ENCODE assay signal across 13 cellular contexts in genomic region chr14:21023174-21023573, GRCh38. TPM values are rescaled to one million over a fixed set of nuclear protein-coding genes. Genes with fewer than 3 reads are reported as not detected.
DNase-seq lines count a peak whose midpoint lies in the region; ATAC-seq and TF ChIP-seq lines count a peak whose summit lies in the region.
"Had no signal": no experiment of that assay in that cellular context is flagged by ENCODE, and none has a peak within 500 bp of the region (broad histone marks: within the 10 kb centered on the region; RNA-seq: fewer than 3 reads in every experiment).

No MANE protein-coding gene starts in this region.

- no peaks in the 10 kb centered on the region for H3K9me3 ChIP-seq in H9 (ENCODE audit: control insufficient read depth, low read depth, low read length)
- H3K9me3 ChIP-seq in subcutaneous abdominal adipose tissue (ENCODE audit: control insufficient read depth in 5 of 5, low read length in 5 of 5) = no peaks in the 10 kb centered on the region

- H3K4me3 ChIP-seq in coronary artery = peak overlapping the region; percentile 88
- H3K4me3 ChIP-seq in subcutaneous abdominal adipose tissue (ENCODE audit: low read depth in 1 of 5, low read length in 5 of 5) = peak overlapping the region in 4 of 5 donors; percentile 75 to 87 (median 82)

- DNase-seq in H9 (peak; percentile 25), coronary artery (ENCODE audit: low spot score) (peak; percentile 56), memory B cell (ENCODE audit: low spot score in 2 of 2) (no peak), dedifferentiated amniotic fluid mesenchymal stem cell (ENCODE audit: extremely low spot score) (no peak), NCI-H510A treated with DMSO at 0.1 percent for 48 hours (lab: John Stamatoyannopoulos, UW) (no peak)
- DNase-seq in activated CD4-positive, alpha-beta T cell treated with anti-CD3 and anti-CD28 coated beads for 4 hours = no peak
- DNase-seq: activated B cell treated with CpG ODN at 0.5 μM for 24 hours, activated gamma-delta T cell treated with Interleukin-2 at 50 U/mL for 16 hours, dermis blood vessel endothelial cell, NCI-H446 treated with DMSO at 0.1 percent for 48 hours, SHP77 had no signal

- no peak overlapping the region for H2BK120ac ChIP-seq in H9 (ENCODE audit: low read depth, low read length, poor library complexity, severe bottlenecking)

- TF ChIP-seq CTCF in H9 (conservative IDR thresholded peaks at IDR 0.05) (no peak), coronary artery (IDR thresholded peaks at IDR 0.05) (no peak)

- peaks cover 8% of the 10 kb centered on the region; the same call in 1 of the 2 replicates for H3K27me3 ChIP-seq in H9 (ENCODE audit: insufficient read depth, low read length)
- no peaks in the 10 kb centered on the region for H3K27me3 ChIP-seq in subcutaneous abdominal adipose tissue (ENCODE audit: control insufficient read depth in 5 of 5, insufficient read depth in 4 of 5, low read length in 5 of 5)

- no peak overlapping the region for H3K23ac ChIP-seq in H9 (ENCODE audit: insufficient read length, low read depth, low read length)

- H3K4me1 Mint-ChIP-seq in H9 (peaks cover 35 to 41% of the 10 kb centered on the region in 2 experiments), memory B cell (peaks cover 11% of the 10 kb centered on the region)

- H3K79me2 ChIP-seq in H9 (ENCODE audit: insufficient read depth, low read length) = no peaks in the 10 kb centered on the region

- H2BK15ac ChIP-seq in H9 (ENCODE audit: low read depth, low read length) = no peak overlapping the region

- no peak overlapping the region for H3K14ac ChIP-seq in H9 (ENCODE audit: insufficient read depth, low read length)

- no peak overlapping the region for H3K4ac ChIP-seq in H9 (ENCODE audit: low read depth, low read length)

- peaks cover 3 to 40% (median 35%) of the 10 kb centered on the region in 5 donors for H3K36me3 ChIP-seq in subcutaneous abdominal adipose tissue (ENCODE audit: control insufficient read depth in 5 of 5, insufficient read depth in 5 of 5, low read length in 5 of 5)

- no peak overlapping the region; a peak in 2 of 5 replicates for H3K4me3 Mint-ChIP-seq in H9
- H3K4me3 Mint-ChIP-seq in memory B cell = peak overlapping the region; percentile 31

- H3K79me1 ChIP-seq in H9 (ENCODE audit: insufficient read depth, low read depth, low read length, poor library complexity, severe bottlenecking) = no peaks in the 10 kb centered on the region

- H3K9me3 Mint-ChIP-seq in H9 = no peaks in the 10 kb centered on the region
- no peaks in the 10 kb centered on the region for H3K9me3 Mint-ChIP-seq in memory B cell
- H3K9me3 Mint-ChIP-seq: activated B cell treated with CpG ODN at 0.5 μM for 24 hours had no signal

- no peak overlapping the region for H2AK5ac ChIP-seq in H9 (ENCODE audit: insufficient read length, low read length)

- H3K23me2 ChIP-seq in H9 (ENCODE audit: insufficient read length, low read depth, low read length, poor library complexity, severe bottlenecking) = peaks cover 12% of the 10 kb centered on the region

- H4K91ac ChIP-seq in H9 (ENCODE audit: insufficient read length, low read depth, low read length) = no peak overlapping the region

- H3K27me3 Mint-ChIP-seq in H9 (ENCODE audit: low read depth) = peaks cover 55% of the 10 kb centered on the region
- H3K27me3 Mint-ChIP-seq in memory B cell = peaks cover 9% of the 10 kb centered on the region

- H4K20me1 ChIP-seq in H9 (ENCODE audit: control insufficient read depth, insufficient read depth, insufficient read length) = no peaks in the 10 kb centered on the region

- H2AFZ ChIP-seq in H9 (ENCODE audit: low read length) = no peak overlapping the region

- peaks cover 6 to 21% (median 6%) of the 10 kb centered on the region in 3 experiments; a peak in 3 of 7 replicates for H3K36me3 Mint-ChIP-seq in H9 (ENCODE audit: insufficient read depth in 1 of 3, low read depth in 3 of 3)
- H3K36me3 Mint-ChIP-seq in memory B cell = peaks cover 3% of the 10 kb centered on the region

- peaks cover 4% of the 10 kb centered on the region; the same call in 1 of the 2 replicates for H3K4me1 ChIP-seq in H9 (ENCODE audit: insufficient read depth, low read length)
- peaks cover 3 to 42% (median 33%) of the 10 kb centered on the region in 5 donors for H3K4me1 ChIP-seq in subcutaneous abdominal adipose tissue (ENCODE audit: control insufficient read depth in 5 of 5, insufficient read depth in 5 of 5, low read length in 5 of 5)

- no peak overlapping the region for H3T11ph ChIP-seq in H9 (ENCODE audit: low read length)

- no peak overlapping the region for H2BK20ac ChIP-seq in H9 (ENCODE audit: low read depth, low read length, poor library complexity, severe bottlenecking)

- H2BK5ac ChIP-seq in H9 (ENCODE audit: insufficient read length, low read length) = no peak overlapping the region

- H3K18ac ChIP-seq in H9 (ENCODE audit: insufficient read length, low read depth, low read length) = no peak overlapping the region

- ATAC-seq in memory B cell (ENCODE audit: low read depth) (no peak), HG02759 (IDR thresholded peaks at IDR 0.05; ENCODE audit: unreplicated experiment) (no peak)

- no peak overlapping the region for H3K4me2 ChIP-seq in H9 (ENCODE audit: insufficient read depth, insufficient read length, low read length)

- no peak overlapping the region for H3K27ac ChIP-seq in H9 (ENCODE audit: insufficient read length, low read depth, low read length)
- peak overlapping the region; percentile 94 for H3K27ac ChIP-seq in coronary artery
- H3K27ac ChIP-seq in subcutaneous abdominal adipose tissue (ENCODE audit: low read depth, low read length) = peak overlapping the region; percentile 65

- H3K27ac Mint-ChIP-seq in H9 = no peak overlapping the region
- no peak overlapping the region for H3K27ac Mint-ChIP-seq in memory B cell
- H3K27ac Mint-ChIP-seq: activated B cell treated with CpG ODN at 0.5 μM for 24 hours had no signal

- H2BK12ac ChIP-seq in H9 (ENCODE audit: insufficient read length, low read depth, low read length) = no peak overlapping the region

- H3K9ac ChIP-seq in H9 (ENCODE audit: extremely low read depth, insufficient read length, low read length) (no peak overlapping the region), subcutaneous abdominal adipose tissue (ENCODE audit: low read length in 5 of 5) (peak overlapping the region in 2 of 5 donors; percentile 77 to 84)

- H4K8ac ChIP-seq in H9 (replicated peaks; ENCODE audit: insufficient read length, low read depth, low read length) = no peak overlapping the region

- H4K5ac ChIP-seq in H9 (ENCODE audit: insufficient read length, low read depth, low read length) = no peak overlapping the region

- H3K56ac ChIP-seq in H9 (ENCODE audit: insufficient read length, low read depth, low read length) = no peak overlapping the region

- WGBS in H9 (ENCODE audit: extremely low coverage, insufficient read length, low lambda C conversion rate) = no CpG with 5 or more reads among the region's 7 CpGs

RNA-seq across cellular contexts. Expression of gene NDRG2, which starts 1.7 kb away (rescaled TPM):
- 18.1 and 20.6 TPM in 2 replicates for total RNA-seq in H9 (2021)

RNA-seq across cellular contexts. Expression of gene TPPP2, which starts 6.8 kb away (rescaled TPM):
- not detected in 2 replicates for total RNA-seq in H9 (2021)
- total RNA-seq: activated B cell treated with CpG ODN at 0.5 μM for 24 hours, dermis blood vessel endothelial cell had no signal

RNA-seq across cellular contexts. Expression of gene RNASE13, which starts 11.4 kb away (rescaled TPM):
- total RNA-seq in H9 (2021) = not detected in 2 replicates
- total RNA-seq: activated B cell treated with CpG ODN at 0.5 μM for 24 hours, dermis blood vessel endothelial cell had no signal

RNA-seq across cellular contexts. Expression of gene RNASE7, which starts 19.0 kb away (rescaled TPM):
- total RNA-seq in H9 (2021) = not detected in 2 replicates
- total RNA-seq: activated B cell treated with CpG ODN at 0.5 μM for 24 hours, dermis blood vessel endothelial cell had no signal

RNA-seq across cellular contexts. Expression of gene SLC39A2, which starts 24.1 kb away (rescaled TPM):
- not detected in 2 replicates for total RNA-seq in H9 (2021)
- total RNA-seq: dermis blood vessel endothelial cell had no signal

Comparison
In these comparisons a context has a peak if more than half of its experiments do, and no peak if none do; other contexts are left out.
1. DNase-seq: peak in H9 (single experiment) and coronary artery (single experiment); none in memory B cell (0 of 2), dedifferentiated amniotic fluid mesenchymal stem cell (single experiment), activated CD4-positive, alpha-beta T cell treated with anti-CD3 and anti-CD28 coated beads for 4 hours (0 of 2) and NCI-H510A treated with DMSO at 0.1 percent for 48 hours (single experiment).